15 cellular contexts compared by ENCODE assay signal in the genomic region with DNA sequence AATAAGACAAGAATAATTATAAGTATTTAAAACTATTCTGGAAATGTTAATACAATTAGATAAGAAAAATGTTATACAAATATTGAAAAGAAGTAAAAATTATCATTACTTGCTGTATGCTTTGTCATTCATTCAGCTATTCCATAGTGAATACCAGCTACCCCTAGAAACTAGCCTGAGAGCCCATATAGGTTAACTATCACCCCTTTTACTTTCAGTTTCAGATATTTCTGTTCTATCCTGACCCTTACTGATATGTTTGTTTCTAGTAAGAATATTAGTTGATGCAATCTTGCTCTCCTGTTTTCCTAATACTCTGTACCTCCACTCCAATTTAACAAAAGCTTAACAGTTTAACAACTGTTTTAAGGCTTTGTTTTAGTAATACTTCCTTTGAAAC. TPM values are rescaled to one million over a fixed set of nuclear protein-coding genes. Genes with fewer than 3 reads are reported as not detected.
A peak's percentile ranks its signal among the peaks of the same experiment; 100 is the strongest.
DNase-seq lines count a peak whose midpoint lies in the region; ATAC-seq and TF ChIP-seq lines count a peak whose summit lies in the region.
"Had no signal": no experiment of that assay in that cellular context is flagged by ENCODE, and none has a peak within 500 bp of the region (broad histone marks: within the 10 kb centered on the region; RNA-seq: fewer than 3 reads in every experiment).

No MANE protein-coding gene starts in this region.

- H3K27me3 Mint-ChIP-seq in HFFc6 (ENCODE audit: insufficient read depth): no peaks in the 10 kb centered on the region
- H3K27me3 Mint-ChIP-seq in stimulated activated naive B cell treated with anti-CD40 and anti-IgM and Interleukin-4, amounts not matched to agents 10 μg/mL and 1 μg/mL and 100 μg/mL, for 72 hours: no peaks in the 10 kb centered on the region

- H2BK20ac ChIP-seq in IMR-90 (ENCODE audit: low read depth, low read length): no peak overlapping the region

- dilution Hi-C loops in mammary epithelial cell (cut with HindIII; ENCODE audit: low sequenced_read_pairs) (no loop called here), IMR-90 (cut with HindIII; ENCODE audit: low sequenced_read_pairs, unreplicated experiment) (no loop called here)

- no peaks in the 10 kb centered on the region for H3K79me2 ChIP-seq in mammary epithelial cell (ENCODE audit: insufficient read depth, low read length)
- H3K79me2 ChIP-seq in osteoblast (ENCODE audit: insufficient read depth, low read length): no peaks in the 10 kb centered on the region

- no peak overlapping the region for H3K18ac ChIP-seq in IMR-90 (ENCODE audit: low read depth, low read length)

- BruUV-seq in mammary epithelial cell (replicated peaks; lab: Mats Ljungman, UMichigan) (no TSS peak), IMR-90 (replicated peaks; lab: Mats Ljungman, UMichigan) (no TSS peak)

- no peaks in the 10 kb centered on the region for H3K9me3 Mint-ChIP-seq in HFFc6
- H3K9me3 Mint-ChIP-seq in stimulated activated naive B cell treated with anti-CD40 and anti-IgM and Interleukin-4, amounts not matched to agents 10 μg/mL and 1 μg/mL and 100 μg/mL, for 72 hours: peaks cover 0 to 9% of the 10 kb centered on the region in 2 donors

- H3K27me3 ChIP-seq in mammary epithelial cell (ENCODE audit: insufficient read depth, low read length): no peaks in the 10 kb centered on the region
- H3K27me3 ChIP-seq in breast epithelium: no peaks in the 10 kb centered on the region
- H3K27me3 ChIP-seq in IMR-90 (ENCODE audit: control insufficient read depth, insufficient read depth, low read length): no peaks in the 10 kb centered on the region
- H3K27me3 ChIP-seq in osteoblast (ENCODE audit: insufficient read depth, low read length): no peaks in the 10 kb centered on the region
- no peaks in the 10 kb centered on the region for H3K27me3 ChIP-seq in dorsolateral prefrontal cortex
- H3K27me3 ChIP-seq: neutrophil, SJSA1 had no signal

- in situ Hi-C loops in mammary epithelial cell (cut with MboI; ENCODE audit: low sequenced_read_pairs in 2 of 2) (no loop called here), IMR-90 (cut with MboI; ENCODE audit: low sequenced_read_pairs) (no loop called here)

- H3K4me3 ChIP-seq in mammary epithelial cell (replicated peaks in 1 of 3; ENCODE audit: insufficient read depth in 1 of 3, low read depth in 2 of 3, low read length in 3 of 3) (no peak overlapping the region), breast epithelium (no peak overlapping the region), IMR-90 (ENCODE audit: insufficient read depth, low read depth, low read length) (no peak overlapping the region), osteoblast (ENCODE audit: insufficient read depth, low read length) (no peak overlapping the region), dorsolateral prefrontal cortex (peak overlapping the region in 7 of 59 donors; percentile 6 to 33 (median 26))
- H3K4me3 ChIP-seq: SJSA1 had no signal

- no peak overlapping the region for H4K5ac ChIP-seq in IMR-90 (ENCODE audit: low read depth, low read length)

- H2BK120ac ChIP-seq in IMR-90 (ENCODE audit: low read depth, low read length): no peak overlapping the region

- H4K20me1 ChIP-seq in mammary epithelial cell (ENCODE audit: insufficient read depth, low read length): no peaks in the 10 kb centered on the region
- H4K20me1 ChIP-seq in IMR-90 (ENCODE audit: insufficient read depth, low read length): no peaks in the 10 kb centered on the region
- no peaks in the 10 kb centered on the region for H4K20me1 ChIP-seq in osteoblast (ENCODE audit: insufficient read depth, low read length)

- no peak overlapping the region for H3K14ac ChIP-seq in IMR-90 (replicated peaks; ENCODE audit: low read depth, low read length)

- H3K79me1 ChIP-seq in IMR-90 (ENCODE audit: low read depth in 1 of 2, low read length in 2 of 2): no peaks in the 10 kb centered on the region

- no peaks in the 10 kb centered on the region for H3K9me3 ChIP-seq in mammary epithelial cell (replicated peaks; ENCODE audit: insufficient read depth, low read length)
- no peaks in the 10 kb centered on the region for H3K9me3 ChIP-seq in breast epithelium
- H3K9me3 ChIP-seq in IMR-90 (ENCODE audit: control insufficient read depth, insufficient read depth, low read length): no peaks in the 10 kb centered on the region
- H3K9me3 ChIP-seq in osteoblast (ENCODE audit: low read depth, low read length): no peaks in the 10 kb centered on the region
- H3K9me3 ChIP-seq: neutrophil, SJSA1 had no signal

- H3K4me1 Mint-ChIP-seq in HFFc6 (ENCODE audit: low read depth): peaks cover 6% of the 10 kb centered on the region; the same call in 1 of the 2 replicates
- H3K4me1 Mint-ChIP-seq in stimulated activated naive B cell treated with anti-CD40 and anti-IgM and Interleukin-4, amounts not matched to agents 10 μg/mL and 1 μg/mL and 100 μg/mL, for 72 hours: no peaks in the 10 kb centered on the region

- CTCF ChIA-PET in mammary epithelial cell (lab: Charles Lee; ENCODE audit: low non-redundant PET) (no interaction called here), IMR-90 (lab: Yijun Ruan, JAX) (no interaction called here)

- H2BK5ac ChIP-seq in IMR-90 (ENCODE audit: low read depth, low read length, poor library complexity, severe bottlenecking): no peak overlapping the region

- H4K91ac ChIP-seq in IMR-90 (ENCODE audit: insufficient read depth, low read depth, low read length): no peak overlapping the region

- no peak overlapping the region for H2AK5ac ChIP-seq in IMR-90 (ENCODE audit: low read depth, low read length)

- no peak overlapping the region for H3K56ac ChIP-seq in IMR-90 (ENCODE audit: extremely low read depth, insufficient read depth, low read length)

- H3K4me1 ChIP-seq in mammary epithelial cell (ENCODE audit: insufficient read depth, low read length): no peaks in the 10 kb centered on the region
- no peaks in the 10 kb centered on the region for H3K4me1 ChIP-seq in breast epithelium
- no peaks in the 10 kb centered on the region for H3K4me1 ChIP-seq in IMR-90 (ENCODE audit: control insufficient read depth, insufficient read depth, low read length)
- H3K4me1 ChIP-seq in osteoblast (ENCODE audit: insufficient read depth, low read length): no peaks in the 10 kb centered on the region
- H3K4me1 ChIP-seq: SJSA1 had no signal

- H2AFZ ChIP-seq in mammary epithelial cell (ENCODE audit: low read depth, low read length) (peak overlapping the region; percentile 39), IMR-90 (replicated peaks; ENCODE audit: low read length, poor library complexity) (no peak overlapping the region), osteoblast (ENCODE audit: low read length) (peak overlapping the region; percentile 81)

- H3K36me3 ChIP-seq in mammary epithelial cell (ENCODE audit: insufficient read depth, low read length) (no peaks in the 10 kb centered on the region), breast epithelium (no peaks in the 10 kb centered on the region), IMR-90 (ENCODE audit: control insufficient read depth, insufficient read depth, low read length) (no peaks in the 10 kb centered on the region), osteoblast (ENCODE audit: insufficient read depth, low read length) (no peaks in the 10 kb centered on the region)
- H3K36me3 ChIP-seq: neutrophil, SJSA1 had no signal

- TF ChIP-seq POLR2A in breast epithelium (IDR thresholded peaks at IDR 0.05) (no peak), IMR-90 (IDR thresholded peaks at IDR 0.05; ENCODE audit: low read depth, low read length) (no peak)

- no peak overlapping the region for H3K4ac ChIP-seq in IMR-90 (ENCODE audit: low read depth, low read length)

- intact Hi-C loops in mammary epithelial cell (cut with micrococcal nuclease) (no loop called here), breast epithelium (cut with DNase I; ENCODE audit: low total_unique reads) (no loop called here), IMR-90 (cut with micrococcal nuclease) (no loop called here), dorsolateral prefrontal cortex (cut with DNase I) (no loop called here)

- no peak overlapping the region for H3K23ac ChIP-seq in IMR-90 (ENCODE audit: low read depth, low read length)

- no peak overlapping the region; the same call in 2 of the 3 replicates for H2BK15ac ChIP-seq in IMR-90 (ENCODE audit: low read depth, low read length)

- H3K27ac ChIP-seq in mammary epithelial cell (ENCODE audit: insufficient read depth, low read depth, low read length): no peak overlapping the region
- H3K27ac ChIP-seq in breast epithelium: no peak overlapping the region
- no peak overlapping the region for H3K27ac ChIP-seq in IMR-90 (ENCODE audit: insufficient read depth, low read length)
- H3K27ac ChIP-seq in osteoblast (ENCODE audit: low read depth, low read length): no peak overlapping the region
- H3K27ac ChIP-seq in dorsolateral prefrontal cortex: peak overlapping the region in 1 of 59 donors; percentile 50
- H3K27ac ChIP-seq: neutrophil, SJSA1 had no signal

- H3K27ac Mint-ChIP-seq in HFFc6: no peak overlapping the region
- H3K27ac Mint-ChIP-seq in stimulated activated naive B cell treated with anti-CD40 and anti-IgM and Interleukin-4, amounts not matched to agents 10 μg/mL and 1 μg/mL and 100 μg/mL, for 72 hours: no peak overlapping the region

- no peaks in the 10 kb centered on the region for H3K9me1 ChIP-seq in IMR-90 (ENCODE audit: insufficient read depth, low read length)

- POLR2A ChIA-PET in IMR-90 (lab: Charles Lee; ENCODE audit: unreplicated experiment): no interaction called here

- peaks cover 14% of the 10 kb centered on the region for H3K36me3 Mint-ChIP-seq in HFFc6 (ENCODE audit: low read depth)
- peaks cover 11 to 20% of the 10 kb centered on the region in 2 donors for H3K36me3 Mint-ChIP-seq in stimulated activated naive B cell treated with anti-CD40 and anti-IgM and Interleukin-4, amounts not matched to agents 10 μg/mL and 1 μg/mL and 100 μg/mL, for 72 hours

- TF ChIP-seq RAD21 in IMR-90 (IDR thresholded peaks at IDR 0.05; ENCODE audit: low read length): no peak

- no peak overlapping the region for H2AK9ac ChIP-seq in IMR-90 (replicated peaks; ENCODE audit: low read depth, low read length, poor library complexity)

- TF ChIP-seq CTCF in mammary epithelial cell (conservative IDR thresholded peaks at IDR 0.05 in 1 of 2, IDR thresholded peaks at IDR 0.05 in 1 of 2; ENCODE audit: extremely low read depth in 1 of 2, insufficient read depth in 1 of 2, low read depth in 1 of 2, low read length in 2 of 2) (no peak), breast epithelium (IDR thresholded peaks at IDR 0.05) (no peak), HFFc6 (IDR thresholded peaks at IDR 0.05) (no peak), IMR-90 (conservative IDR thresholded peaks at IDR 0.05; ENCODE audit: low read depth, low read length) (no peak), osteoblast (IDR thresholded peaks at IDR 0.05; ENCODE audit: extremely low read depth, low read depth, low read length) (no peak), dorsolateral prefrontal cortex (IDR thresholded peaks at IDR 0.05 in 54 of 56, conservative IDR thresholded peaks at IDR 0.05 in 2 of 56; ENCODE audit: low read depth in 1 of 56, partially characterized antibody in 56 of 56) (no peak)

- DNase-seq in mammary epithelial cell: no peak
- DNase-seq in breast epithelium (ENCODE audit: low spot score in 2 of 2): no peak
- DNase-seq in HFFc6: no peak
- peak; percentile 0 for DNase-seq in IMR-90
- DNase-seq in osteoblast (ENCODE audit: insufficient read length, low spot score, missing footprints): no peak
- no peak for DNase-seq in stimulated activated naive B cell treated with anti-CD40 and anti-IgM and Interleukin-4, amounts not matched to agents 10 μg/mL and 1 μg/mL and 100 μg/mL, for 72 hours
- no peak for DNase-seq in germinal center (ENCODE audit: low spot score)
- DNase-seq in dorsolateral prefrontal cortex: no peak
- DNase-seq: activated effector memory CD4-positive, alpha-beta T cell treated with anti-CD3 and anti-CD28 coated beads, Interleukin-2, amount 50 U/mL, for 16 hours; DMS53; foreskin fibroblast; left cardiac atrium; NCI-H526 treated with DMSO at 0.1 percent for 48 hours had no signal

- H3K4me3 Mint-ChIP-seq in HFFc6: peak overlapping the region; percentile 37; the same call in 1 of the 2 replicates
- H3K4me3 Mint-ChIP-seq in stimulated activated naive B cell treated with anti-CD40 and anti-IgM and Interleukin-4, amounts not matched to agents 10 μg/mL and 1 μg/mL and 100 μg/mL, for 72 hours: no peak overlapping the region

- H3K4me2 ChIP-seq in mammary epithelial cell (ENCODE audit: insufficient read depth, low read depth, low read length) (no peak overlapping the region), IMR-90 (ENCODE audit: low read depth, low read length) (peak overlapping the region; percentile 47; the same call in 1 of the 2 replicates), osteoblast (ENCODE audit: insufficient read depth, low read length) (peak overlapping the region; percentile 68)

- no peak overlapping the region for H3K9ac ChIP-seq in mammary epithelial cell (ENCODE audit: insufficient read depth, low read length)
- no peak overlapping the region for H3K9ac ChIP-seq in IMR-90 (ENCODE audit: low read depth, low read length)

- no peak overlapping the region for H4K8ac ChIP-seq in IMR-90 (ENCODE audit: low read depth in 2 of 2, low read length in 2 of 2)

- ATAC-seq in IMR-90 (ENCODE audit: low read depth): no peak
- no peak for ATAC-seq in stimulated activated naive B cell treated with anti-CD40 and anti-IgM and Interleukin-4, amounts not matched to agents 10 μg/mL and 1 μg/mL and 100 μg/mL, for 72 hours (replicated peaks)
- ATAC-seq: left cardiac atrium had no signal

RNA-seq across cellular contexts. Expression of gene FAM227B, which starts 31.6 kb away (rescaled TPM):
- 1 to 10 TPM; 5.0 to 5.4 TPM for total RNA-seq in mammary epithelial cell
- polyA plus RNA-seq in mammary epithelial cell: 2.4 TPM
- not detected for polyA minus RNA-seq in mammary epithelial cell
- total RNA-seq in breast epithelium: 10 to 100 TPM in 1 of 3 donors, 1 to 10 TPM in 2; 1.3 to 13.0 (median 4.9) TPM
- 1 to 10 TPM; 4.3 to 7.5 (median 5.7) TPM for total RNA-seq in HFFc6 (2021; fragmentation: NEBNext Ultra II Directional; extraction: Animal tissue kit (Norgen Biotek cat#: 25700))
- total RNA-seq in IMR-90 (2012; rRNA removed): 1.8 and 2.5 TPM in 2 replicates
- 2.6 and 3.0 TPM in 2 replicates for polyA plus RNA-seq in IMR-90 (2012; rRNA removed)
- 0.36 and 0.40 TPM in 2 replicates for polyA plus RNA-seq in IMR-90 (2012; cell fraction: cytosol; rRNA removed)
- polyA plus RNA-seq in IMR-90 (2012; cell fraction: nucleus; rRNA removed; ENCODE audit: low replicate concordance): 0.36 and 1.4 TPM in 2 replicates
- total RNA-seq in osteoblast: 4.3 and 6.2 TPM in 2 replicates
- total RNA-seq in dorsolateral prefrontal cortex: 10 to 100 TPM in 34 of 120 experiments, 1 to 10 TPM in 86; 1.9 to 17.2 (median 8.4) TPM

RNA-seq across cellular contexts. Expression of gene DTWD1, which starts 31.8 kb away (rescaled TPM):
- total RNA-seq in mammary epithelial cell: 10 to 100 TPM; 23.2 to 24.2 TPM
- 9.7 TPM for polyA plus RNA-seq in mammary epithelial cell
- 3.6 TPM for polyA minus RNA-seq in mammary epithelial cell
- 10 to 100 TPM; 21.6 to 35.4 (median 33.8) TPM for total RNA-seq in breast epithelium
- total RNA-seq in HFFc6 (2021; fragmentation: NEBNext Ultra II Directional; extraction: Animal tissue kit (Norgen Biotek cat#: 25700)): 10 to 100 TPM; 43.5 to 48.2 (median 46.8) TPM
- total RNA-seq in IMR-90 (2012; rRNA removed): 20.1 and 24.4 TPM in 2 replicates
- polyA plus RNA-seq in IMR-90 (2012; rRNA removed): 12.6 and 19.9 TPM in 2 replicates
- polyA plus RNA-seq in IMR-90 (2012; cell fraction: cytosol; rRNA removed): 1.4 and 2.0 TPM in 2 replicates
- 1.4 and 20.7 TPM in 2 replicates for polyA plus RNA-seq in IMR-90 (2012; cell fraction: nucleus; rRNA removed; ENCODE audit: low replicate concordance)
- 37.6 and 39.2 TPM in 2 replicates for total RNA-seq in osteoblast
- total RNA-seq in dorsolateral prefrontal cortex: 10 to 100 TPM; 27.6 to 57.4 (median 39.4) TPM
